ENCODE assay signal across 21 cellular contexts in genomic region chr9:91477106-91477505, GRCh38. TPM values are rescaled to one million over a fixed set of nuclear protein-coding genes. Genes with fewer than 3 reads are reported as not detected.
DNase-seq lines count a peak whose midpoint lies in the region; TF ChIP-seq lines count a peak whose summit lies in the region.
"Had no signal": no experiment of that assay in that cellular context is flagged by ENCODE, and none has a peak within 500 bp of the region (broad histone marks: within the 10 kb centered on the region; RNA-seq: fewer than 3 reads in every experiment).

No MANE protein-coding gene starts in this region.

- DNase-seq in HK-2 (ENCODE audit: unreplicated experiment) = peak; percentile 9
- peak; percentile 22 for DNase-seq in amniotic epithelial cell (ENCODE audit: low read depth)
- DNase-seq in glomerular visceral epithelial cell (ENCODE audit: extremely low spot score) = peak; percentile 62
- peak; percentile 25 for DNase-seq in osteoblast (ENCODE audit: insufficient read length, low spot score, missing footprints)
- no peak for DNase-seq in GM20000 (ENCODE audit: low spot score)
- DNase-seq in UCSD-AML1 (lab: John Stamatoyannopoulos, UW; ENCODE audit: unreplicated experiment) = no peak
- DNase-seq in NCI-H748 treated with DMSO at 0.1 percent for 48 hours (lab: John Stamatoyannopoulos, UW) = no peak
- no peak for DNase-seq in HAP-1 (ENCODE audit: low spot score in 2 of 2)
- DNase-seq: CD4-positive, CD25-positive, alpha-beta regulatory T cell; COR-L47; DMS 273 treated with DMSO at 0.1 percent for 48 hours; DMS79 treated with DMSO at 0.1 percent for 48 hours; KBM-7; NCI-H1092; NCI-H1436; NCI-H187 treated with DMSO at 0.1 percent for 48 hours; NCI-H69; PC-9; SIG-M5; SK-N-SH had no signal

- no peak for TF ChIP-seq CTCF in osteoblast (IDR thresholded peaks at IDR 0.05; ENCODE audit: extremely low read depth, low read depth, low read length)
- TF ChIP-seq CTCF in GM20000 (IDR thresholded peaks at IDR 0.05; ENCODE audit: extremely low read depth, missing control alignments) = no peak

- H3K27ac ChIP-seq in osteoblast (ENCODE audit: low read depth, low read length) = no peak overlapping the region
- H3K27ac ChIP-seq: A549, PC-9 had no signal

- no peaks in the 10 kb centered on the region for H4K20me1 ChIP-seq in osteoblast (ENCODE audit: insufficient read depth, low read length)

- no peaks in the 10 kb centered on the region for H3K27me3 ChIP-seq in osteoblast (ENCODE audit: insufficient read depth, low read length)
- peaks cover 2% of the 10 kb centered on the region; the same call in 1 of the 2 replicates for H3K27me3 ChIP-seq in HAP-1 (ENCODE audit: low read depth)

- peak overlapping the region; percentile 20 for H2AFZ ChIP-seq in osteoblast (ENCODE audit: low read length)
- H2AFZ ChIP-seq: PC-9 had no signal

- peaks cover under 1% of the 10 kb centered on the region for H3K4me1 ChIP-seq in osteoblast (ENCODE audit: insufficient read depth, low read length)
- no peaks in the 10 kb centered on the region for H3K4me1 ChIP-seq in HAP-1
- H3K4me1 ChIP-seq: A549 had no signal

- H3K36me3 ChIP-seq in osteoblast (ENCODE audit: insufficient read depth, low read length) (no peaks in the 10 kb centered on the region), HAP-1 (replicated peaks) (no peaks in the 10 kb centered on the region)

- H3K4me2 ChIP-seq in osteoblast (ENCODE audit: insufficient read depth, low read length) = no peak overlapping the region
- H3K4me2 ChIP-seq: A549, PC-9, SK-N-SH had no signal

- no peaks in the 10 kb centered on the region for H3K79me2 ChIP-seq in osteoblast (ENCODE audit: insufficient read depth, low read length)

- no peak overlapping the region for H3K4me3 ChIP-seq in osteoblast (ENCODE audit: insufficient read depth, low read length)
- H3K4me3 ChIP-seq in HAP-1 = no peak overlapping the region
- H3K4me3 ChIP-seq: A549, PC-9 had no signal

- H3K9me3 ChIP-seq in osteoblast (ENCODE audit: low read depth, low read length) = no peaks in the 10 kb centered on the region
- no peaks in the 10 kb centered on the region for H3K9me3 ChIP-seq in HAP-1
- H3K9me3 ChIP-seq: SK-N-SH had no signal

- in situ Hi-C loops in HAP-1 (cut with MboI; ENCODE audit: low sequenced_read_pairs) = no loop called here

RNA-seq across cellular contexts. Expression of gene NFIL3, which starts 53.5 kb away (rescaled TPM):
- total RNA-seq in osteoblast = 26.1 and 28.3 TPM in 2 replicates

Comparison
In these comparisons a context has a peak if more than half of its experiments do, and no peak if none do; other contexts are left out.
1. DNase-seq: peak in HK-2 (single experiment), amniotic epithelial cell (single experiment), glomerular visceral epithelial cell (single experiment) and osteoblast (single experiment); none in GM20000 (single experiment), UCSD-AML1 (single experiment), NCI-H748 treated with DMSO at 0.1 percent for 48 hours (single experiment) and HAP-1 (0 of 2).